Comparison of ENCODE assay signal across 9 cellular contexts in genomic region chr2:113877651-113878594, GRCh38. TPM values are rescaled to one million over a fixed set of nuclear protein-coding genes. Genes with fewer than 3 reads are reported as not detected.
DNase-seq lines count a peak whose midpoint lies in the region; ATAC-seq and TF ChIP-seq lines count a peak whose summit lies in the region.
"Had no signal": no experiment of that assay in that cellular context is flagged by ENCODE, and none has a peak within 500 bp of the region (broad histone marks: within the 10 kb centered on the region; RNA-seq: fewer than 3 reads in every experiment).

No MANE protein-coding gene starts in this region.

- H3K36me3 ChIP-seq in Peyer's patch (no peaks in the 10 kb centered on the region), GM23338 (ENCODE audit: insufficient read depth) (peaks cover 3% of the 10 kb centered on the region; the same call in 1 of the 2 replicates)

- H3K27ac Mint-ChIP-seq in activated CD4-positive, alpha-beta T cell treated with anti-CD3 and anti-CD28 coated beads, Interleukin-2, amount 10 ng/mL, durations not matched to agents 7 days and 5 days: peak overlapping the region; percentile 86
- peak overlapping the region; percentile 54 for H3K27ac Mint-ChIP-seq in stimulated activated effector memory CD8-positive, alpha-beta T cell treated with anti-CD3 and anti-CD28 coated beads, Interleukin-12 subunit alpha, Interleukin-12 subunit beta, amount 100 ng/mL, for 72 hours
- H3K27ac Mint-ChIP-seq in GM23338: no peak overlapping the region

- H3K27me3 Mint-ChIP-seq in activated CD4-positive, alpha-beta T cell treated with anti-CD3 and anti-CD28 coated beads, Interleukin-2, amount 10 ng/mL, durations not matched to agents 7 days and 5 days: no peaks in the 10 kb centered on the region
- peaks cover 2% of the 10 kb centered on the region for H3K27me3 Mint-ChIP-seq in GM23338 (ENCODE audit: insufficient read depth, low read depth, poor library complexity)

- H3K4me1 Mint-ChIP-seq in activated CD4-positive, alpha-beta T cell treated with anti-CD3 and anti-CD28 coated beads, Interleukin-2, amount 10 ng/mL, durations not matched to agents 7 days and 5 days: peaks cover 75% of the 10 kb centered on the region
- H3K4me1 Mint-ChIP-seq in stimulated activated effector memory CD8-positive, alpha-beta T cell treated with anti-CD3 and anti-CD28 coated beads, Interleukin-12 subunit alpha, Interleukin-12 subunit beta, amount 100 ng/mL, for 72 hours: peaks cover 27% of the 10 kb centered on the region
- H3K4me1 Mint-ChIP-seq in GM23338: peaks cover 7% of the 10 kb centered on the region
- H3K4me1 Mint-ChIP-seq: neural crest cell had no signal

- no peak overlapping the region for H2AFZ ChIP-seq in GM23338

- POLR2A ChIA-PET in activated CD4-positive, alpha-beta T cell treated with anti-CD3 and anti-CD28 coated beads, Interleukin-2, amount 10 ng/mL, durations not matched to agents 7 days and 5 days (lab: Charles Lee): no interaction called here

- peak; percentile 43 for ATAC-seq in stimulated activated effector memory CD8-positive, alpha-beta T cell treated with anti-CD3 and anti-CD28 coated beads, Interleukin-12 subunit alpha, Interleukin-12 subunit beta, amount 100 ng/mL, for 72 hours
- ATAC-seq in GM23338 (no peak), HG03097 (IDR thresholded peaks at IDR 0.05; ENCODE audit: low FRiP score, unreplicated experiment) (no peak)

- H3K79me2 ChIP-seq in GM23338 (replicated peaks; ENCODE audit: insufficient read depth): no peaks in the 10 kb centered on the region

- no peak for TF ChIP-seq CTCF in Peyer's patch (IDR thresholded peaks at IDR 0.05)
- no peak for TF ChIP-seq CTCF in GM23338 (conservative IDR thresholded peaks at IDR 0.05; ENCODE audit: low read depth in 2 of 2)

- no peaks in the 10 kb centered on the region for H3K9me2 ChIP-seq in GM23338 (ENCODE audit: insufficient read depth)

- no peaks in the 10 kb centered on the region for H3K9me3 Mint-ChIP-seq in activated CD4-positive, alpha-beta T cell treated with anti-CD3 and anti-CD28 coated beads, Interleukin-2, amount 10 ng/mL, durations not matched to agents 7 days and 5 days
- H3K9me3 Mint-ChIP-seq in stimulated activated effector memory CD8-positive, alpha-beta T cell treated with anti-CD3 and anti-CD28 coated beads, Interleukin-12 subunit alpha, Interleukin-12 subunit beta, amount 100 ng/mL, for 72 hours: no peaks in the 10 kb centered on the region
- no peaks in the 10 kb centered on the region for H3K9me3 Mint-ChIP-seq in GM23338
- H3K9me3 Mint-ChIP-seq: neural crest cell had no signal

- H3K27ac ChIP-seq in Peyer's patch (peak overlapping the region; percentile 18 to 89 (median 74)), GM23338 (ENCODE audit: low read depth) (no peak overlapping the region)

- no peak for TF ChIP-seq POLR2A in Peyer's patch (IDR thresholded peaks at IDR 0.05)

- H3K27me3 ChIP-seq in Peyer's patch (no peaks in the 10 kb centered on the region), GM23338 (ENCODE audit: insufficient read depth) (0 out of 2 replicates have a peak, but pooled peaks cover 5% of the 10 kb centered on the region)

- peaks cover 7% of the 10 kb centered on the region; the same call in 1 of the 2 replicates for H4K20me1 ChIP-seq in GM23338 (replicated peaks; ENCODE audit: insufficient read depth)

- H3K4me1 ChIP-seq in Peyer's patch (peaks cover 0 to 11% (median 0%) of the 10 kb centered on the region in 4 donors), GM23338 (ENCODE audit: insufficient read depth) (peaks cover 4% of the 10 kb centered on the region; the same call in 1 of the 2 replicates)

- H3K36me3 Mint-ChIP-seq in activated CD4-positive, alpha-beta T cell treated with anti-CD3 and anti-CD28 coated beads, Interleukin-2, amount 10 ng/mL, durations not matched to agents 7 days and 5 days (ENCODE audit: low read depth): peaks cover 52% of the 10 kb centered on the region
- H3K36me3 Mint-ChIP-seq in stimulated activated effector memory CD8-positive, alpha-beta T cell treated with anti-CD3 and anti-CD28 coated beads, Interleukin-12 subunit alpha, Interleukin-12 subunit beta, amount 100 ng/mL, for 72 hours: peaks cover 10% of the 10 kb centered on the region
- no peaks in the 10 kb centered on the region for H3K36me3 Mint-ChIP-seq in GM23338 (ENCODE audit: low read depth)

- no peaks in the 10 kb centered on the region for H3F3A ChIP-seq in GM23338 (replicated peaks; ENCODE audit: low read depth)

- no peak overlapping the region for H3K4me2 ChIP-seq in GM23338

- H3K4me3 ChIP-seq in Peyer's patch (peak overlapping the region in 1 of 4 donors; percentile 20), GM23338 (no peak overlapping the region)

- peak overlapping the region; percentile 30 for H3K4me3 Mint-ChIP-seq in activated CD4-positive, alpha-beta T cell treated with anti-CD3 and anti-CD28 coated beads, Interleukin-2, amount 10 ng/mL, durations not matched to agents 7 days and 5 days
- H3K4me3 Mint-ChIP-seq in stimulated activated effector memory CD8-positive, alpha-beta T cell treated with anti-CD3 and anti-CD28 coated beads, Interleukin-12 subunit alpha, Interleukin-12 subunit beta, amount 100 ng/mL, for 72 hours: peak overlapping the region; percentile 32
- no peak overlapping the region for H3K4me3 Mint-ChIP-seq in GM23338
- H3K4me3 Mint-ChIP-seq: neural crest cell had no signal

- no peak for DNase-seq in activated CD4-positive, alpha-beta T cell treated with anti-CD3 and anti-CD28 coated beads, Interleukin-2, amount 10 ng/mL, durations not matched to agents 7 days and 5 days
- DNase-seq in activated CD4-positive, alpha-beta T cell treated with anti-CD3 and anti-CD28 coated beads for 4 hours: no peak
- DNase-seq in Peyer's patch: no peak
- DNase-seq in fibroblast of gingiva (ENCODE audit: low read depth): peak; percentile 27
- no peak for DNase-seq in stimulated activated effector memory CD8-positive, alpha-beta T cell treated with anti-CD3 and anti-CD28 coated beads, Interleukin-12 subunit alpha, Interleukin-12 subunit beta, amount 100 ng/mL, for 72 hours (ENCODE audit: low spot score in 2 of 2)
- no peak for DNase-seq in GM23338 (ENCODE audit: low spot score)
- DNase-seq in COLO668 (lab: John Stamatoyannopoulos, UW; ENCODE audit: unreplicated experiment): no peak

- CTCF ChIA-PET in activated CD4-positive, alpha-beta T cell treated with anti-CD3 and anti-CD28 coated beads, Interleukin-2, amount 10 ng/mL, durations not matched to agents 7 days and 5 days (lab: Charles Lee): interaction anchor here (1.5 to 4.5 kb wide), 5 partner anchors 11 to 178 kb away, joined by 3 to 20 read pairs (median 4); partner anchors contain the start of gene ACTR3

- H3K9me3 ChIP-seq in Peyer's patch: no peaks in the 10 kb centered on the region

TF ChIP-seq in GM23338, 12 proteins besides CTCF, POLR2A, EP300 and RAD21:
- TF ChIP-seq REST (IDR thresholded peaks at IDR 0.05; ENCODE audit: unreplicated experiment): no peak
- no peak for TF ChIP-seq NANOG (IDR thresholded peaks at IDR 0.05; ENCODE audit: borderline replicate concordance)
- TF ChIP-seq ZNF114 (CRISPR knock-in tag; IDR thresholded peaks at IDR 0.05): no peak
- TF ChIP-seq JUNB (IDR thresholded peaks at IDR 0.05; ENCODE audit: unreplicated experiment): no peak
- no peak for TF ChIP-seq POLR2AphosphoS5 (IDR thresholded peaks at IDR 0.05; ENCODE audit: low read depth)
- no peak for TF ChIP-seq EZH2 (IDR thresholded peaks at IDR 0.05; ENCODE audit: low read depth, unreplicated experiment)
- no peak for TF ChIP-seq ZNF331 (CRISPR knock-in tag; IDR thresholded peaks at IDR 0.05; ENCODE audit: low read depth)
- TF ChIP-seq EZH2phosphoT487 (IDR thresholded peaks at IDR 0.05; ENCODE audit: unreplicated experiment): no peak

RNA-seq across cellular contexts. Expression of gene ACTR3, which starts 12.0 kb away (rescaled TPM):
- 100 to 1,000 TPM; 600 to 633 TPM for total RNA-seq in activated CD4-positive, alpha-beta T cell treated with anti-CD3 and anti-CD28 coated beads, Interleukin-2, amount 10 ng/mL, durations not matched to agents 7 days and 5 days
- total RNA-seq in Peyer's patch: 100 to 1,000 TPM in 2 of 4 donors, 10 to 100 TPM in 2; 80.0 to 124 (median 101) TPM
- 137 and 138 TPM in 2 replicates for total RNA-seq in GM23338 (2014; rRNA removed; shearing (Covaris generic))
- 47.8 and 63.7 TPM in 2 replicates for polyA plus RNA-seq in GM23338 (2016; fragmentation: Nextera tagmentation; extraction: Ambion mirVana)
